23 cellular contexts compared by ENCODE assay signal in the genomic region with DNA sequence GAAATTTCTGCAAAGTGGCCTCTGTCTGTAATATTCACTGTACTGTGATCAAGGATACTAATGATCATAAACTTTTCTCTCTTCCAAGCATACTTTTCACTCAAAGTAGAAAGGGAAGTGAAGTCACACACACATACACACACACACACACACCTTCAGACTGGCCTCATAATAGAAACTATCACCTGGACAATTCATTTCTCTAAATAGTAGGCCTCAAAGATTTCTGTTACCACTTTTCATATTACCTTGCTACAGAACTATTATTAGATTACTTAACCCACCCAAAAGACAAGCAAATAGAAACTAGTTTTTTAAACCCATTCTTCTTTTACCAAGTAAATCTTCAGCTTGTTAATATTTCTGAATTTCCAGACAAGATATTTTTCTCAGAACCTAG. TPM values are rescaled to one million over a fixed set of nuclear protein-coding genes. Genes with fewer than 3 reads are reported as not detected.
A peak's percentile ranks its signal among the peaks of the same experiment; 100 is the strongest.
DNase-seq lines count a peak whose midpoint lies in the region; ATAC-seq and TF ChIP-seq lines count a peak whose summit lies in the region.
"Had no signal": no experiment of that assay in that cellular context is flagged by ENCODE, and none has a peak within 500 bp of the region (broad histone marks: within the 10 kb centered on the region; RNA-seq: fewer than 3 reads in every experiment).

No MANE protein-coding gene starts in this region.

- no peak overlapping the region for H4K91ac ChIP-seq in H9 (ENCODE audit: insufficient read length, low read depth, low read length)

- no peak overlapping the region for H4K5ac ChIP-seq in H9 (ENCODE audit: insufficient read length, low read depth, low read length)

- H3K36me3 Mint-ChIP-seq in H9 (ENCODE audit: insufficient read depth in 1 of 3, low read depth in 3 of 3) = no peaks in the 10 kb centered on the region
- H3K36me3 Mint-ChIP-seq in Calu3 (ENCODE audit: insufficient read depth, unreplicated experiment) = no peaks in the 10 kb centered on the region
- H3K36me3 Mint-ChIP-seq: neural progenitor cell had no signal

- no peak overlapping the region for H2BK120ac ChIP-seq in H9 (ENCODE audit: low read depth, low read length, poor library complexity, severe bottlenecking)

- no peak overlapping the region for H3K4me2 ChIP-seq in H9 (ENCODE audit: insufficient read depth, insufficient read length, low read length)
- H3K4me2 ChIP-seq: neural progenitor cell had no signal

- H3K27me3 Mint-ChIP-seq in H9 (ENCODE audit: low read depth) (no peaks in the 10 kb centered on the region; the same call in 1 of the 2 replicates), Calu3 (ENCODE audit: unreplicated experiment) (no peaks in the 10 kb centered on the region)

- no peak overlapping the region for H3K14ac ChIP-seq in H9 (ENCODE audit: insufficient read depth, low read length)

- no peaks in the 10 kb centered on the region for H3K9me3 ChIP-seq in H9 (ENCODE audit: control insufficient read depth, low read depth, low read length)
- H3K9me3 ChIP-seq in lower lobe of right lung = no peaks in the 10 kb centered on the region
- H3K9me3 ChIP-seq: psoas muscle, vagina had no signal

- TF ChIP-seq CTCF in H9 (conservative IDR thresholded peaks at IDR 0.05) (no peak), Calu3 (IDR thresholded peaks at IDR 0.05; ENCODE audit: unreplicated experiment) (no peak), lower lobe of right lung (IDR thresholded peaks at IDR 0.05) (no peak)

- H3K79me1 ChIP-seq in H9 (ENCODE audit: insufficient read depth, low read depth, low read length, poor library complexity, severe bottlenecking) = no peaks in the 10 kb centered on the region

- H2BK15ac ChIP-seq in H9 (ENCODE audit: low read depth, low read length) = no peak overlapping the region

- H3K18ac ChIP-seq in H9 (ENCODE audit: insufficient read length, low read depth, low read length) = no peak overlapping the region

- H3K27ac ChIP-seq in H9 (ENCODE audit: insufficient read length, low read depth, low read length) = no peak overlapping the region
- no peak overlapping the region for H3K27ac ChIP-seq in lower lobe of right lung
- H3K27ac ChIP-seq: neural progenitor cell, psoas muscle, RWPE1, skin epidermis, vagina had no signal

- no TSS peak for BruUV-seq in Calu3 (replicated peaks; lab: Mats Ljungman, UMichigan)

- H3K4me1 ChIP-seq in H9 (ENCODE audit: insufficient read depth, low read length) (no peaks in the 10 kb centered on the region), lower lobe of right lung (no peaks in the 10 kb centered on the region)
- H3K4me1 ChIP-seq: neural progenitor cell, psoas muscle, vagina had no signal

- no peak overlapping the region for H2BK20ac ChIP-seq in H9 (ENCODE audit: low read depth, low read length, poor library complexity, severe bottlenecking)

- H2AK5ac ChIP-seq in H9 (ENCODE audit: insufficient read length, low read length) = no peak overlapping the region

- no peaks in the 10 kb centered on the region for H3K23me2 ChIP-seq in H9 (ENCODE audit: insufficient read length, low read depth, low read length, poor library complexity, severe bottlenecking)

- H2AFZ ChIP-seq in H9 (ENCODE audit: low read length) = no peak overlapping the region
- H2AFZ ChIP-seq: neural progenitor cell had no signal

- H3K27me3 ChIP-seq in H9 (ENCODE audit: insufficient read depth, low read length) = no peaks in the 10 kb centered on the region
- no peaks in the 10 kb centered on the region for H3K27me3 ChIP-seq in lower lobe of right lung (ENCODE audit: low read depth)
- H3K27me3 ChIP-seq: neural progenitor cell, vagina had no signal

- no peak overlapping the region for H2BK12ac ChIP-seq in H9 (ENCODE audit: insufficient read length, low read depth, low read length)

- H3K27ac Mint-ChIP-seq in H9 (no peak overlapping the region), Calu3 (ENCODE audit: unreplicated experiment) (no peak overlapping the region)
- H3K27ac Mint-ChIP-seq: CD4-positive, alpha-beta T cell; neural progenitor cell had no signal

- no peak overlapping the region for H4K8ac ChIP-seq in H9 (replicated peaks; ENCODE audit: insufficient read length, low read depth, low read length)

- CTCF ChIA-PET in Calu3 (lab: Charles Lee) = no interaction called here

- no peak overlapping the region for H3K4me3 ChIP-seq in lower lobe of right lung
- H3K4me3 ChIP-seq: neural progenitor cell, psoas muscle, skin epidermis, vagina had no signal

- ATAC-seq in GM18870 (IDR thresholded peaks at IDR 0.05; ENCODE audit: unreplicated experiment) (peak; percentile 57), GM21515 (IDR thresholded peaks at IDR 0.05; ENCODE audit: unreplicated experiment) (peak; percentile 83), HG03025 (IDR thresholded peaks at IDR 0.05; ENCODE audit: low FRiP score, unreplicated experiment) (peak; percentile 88), lower lobe of right lung (no peak)
- ATAC-seq: esophagus mucosa, psoas muscle had no signal

- no peaks in the 10 kb centered on the region for H4K20me1 ChIP-seq in H9 (ENCODE audit: control insufficient read depth, insufficient read depth, insufficient read length)

- no peak overlapping the region for H3K9ac ChIP-seq in H9 (ENCODE audit: extremely low read depth, insufficient read length, low read length)
- H3K9ac ChIP-seq: neural progenitor cell had no signal

- no peak overlapping the region for H3K4ac ChIP-seq in H9 (ENCODE audit: low read depth, low read length)

- DNase-seq in OCI-M1 (lab: John Stamatoyannopoulos, UW) (peak; percentile 45), H9 (no peak), Calu3 (no peak), lower lobe of right lung (no peak), NCI-H446 (lab: John Stamatoyannopoulos, UW) (no peak)
- DNase-seq: activated CD4-positive, alpha-beta T cell treated with anti-CD3 and anti-CD28 coated beads for 48 hours; activated naive CD4-positive, alpha-beta T cell; anterior cingulate cortex; CD4-positive, alpha-beta T cell; DMS79; NCI-H1436 treated with DMSO at 0.1 percent for 48 hours; NCI-H2171 treated with DMSO at 0.1 percent for 48 hours; NK-92 treated with Interleukin-12 subunit alpha and Interleukin-12 subunit beta, amount 100 ng/mL, for 24 hours; psoas muscle; stimulated activated CD4-positive, alpha-beta T cell treated with anti-CD3 and anti-CD28 coated beads, Interleukin-4, amount 100 ng/mL, for 4 hours had no signal

- H3K4me3 Mint-ChIP-seq in H9 (no peak overlapping the region), Calu3 (ENCODE audit: low read depth, unreplicated experiment) (no peak overlapping the region)
- H3K4me3 Mint-ChIP-seq: CD4-positive, alpha-beta T cell; neural progenitor cell had no signal

- H2BK5ac ChIP-seq in H9 (ENCODE audit: insufficient read length, low read length) = no peak overlapping the region

- no peak overlapping the region for H3T11ph ChIP-seq in H9 (ENCODE audit: low read length)

- no peaks in the 10 kb centered on the region for H3K79me2 ChIP-seq in H9 (ENCODE audit: insufficient read depth, low read length)

- intact Hi-C loops in Calu3 (cut with micrococcal nuclease; ENCODE audit: unreplicated experiment) = no loop called here
- intact Hi-C loops in lower lobe of right lung (cut with DNase I) = no loop called here

- H3K36me3 ChIP-seq in lower lobe of right lung = no peaks in the 10 kb centered on the region
- H3K36me3 ChIP-seq: neural progenitor cell, vagina had no signal

- no peak overlapping the region for H3K23ac ChIP-seq in H9 (ENCODE audit: insufficient read length, low read depth, low read length)

- H3K9me3 Mint-ChIP-seq in H9 = no peaks in the 10 kb centered on the region
- no peaks in the 10 kb centered on the region for H3K9me3 Mint-ChIP-seq in Calu3 (ENCODE audit: low read depth, unreplicated experiment)
- H3K9me3 Mint-ChIP-seq: CD4-positive, alpha-beta T cell; neural progenitor cell had no signal

- H3K4me1 Mint-ChIP-seq in H9 = peaks cover 7% of the 10 kb centered on the region in 2 experiments; a peak in 3 of 4 replicates
- no peaks in the 10 kb centered on the region for H3K4me1 Mint-ChIP-seq in Calu3 (ENCODE audit: low read depth, unreplicated experiment)
- H3K4me1 Mint-ChIP-seq: neural progenitor cell had no signal

- H3K56ac ChIP-seq in H9 (ENCODE audit: insufficient read length, low read depth, low read length) = no peak overlapping the region

RNA-seq across cellular contexts. Expression of gene CPB1, which starts 12.2 kb away (rescaled TPM):
- total RNA-seq in H9 (2021) (not detected in 2 replicates), Calu3 (2022) (not detected in 2 replicates), lower lobe of right lung (0.83 TPM)
- total RNA-seq: CD4-positive, alpha-beta T cell; esophagus mucosa had no signal

RNA-seq across cellular contexts. Expression of gene CPA3, which starts 25.3 kb away (rescaled TPM):
- total RNA-seq in H9 (2021) (not detected in 2 replicates), Calu3 (2022) (not detected in 2 replicates), lower lobe of right lung (48.6 TPM)
- total RNA-seq: CD4-positive, alpha-beta T cell had no signal

Comparison
In these comparisons a context has a peak if more than half of its experiments do, and no peak if none do; other contexts are left out.
1. ATAC-seq: peak in GM18870 (single experiment), GM21515 (single experiment) and HG03025 (single experiment); none in lower lobe of right lung (0 of 2).
2. RNA of gene CPA3, which starts 25.3 kb away (total RNA-seq): 48.6 TPM in lower lobe of right lung (single experiment); not detected in H9 and not detected in Calu3; every median in the first group is over 10 times any median in the second.